ENCODE assay signal across 8 cellular contexts in the genomic region with DNA sequence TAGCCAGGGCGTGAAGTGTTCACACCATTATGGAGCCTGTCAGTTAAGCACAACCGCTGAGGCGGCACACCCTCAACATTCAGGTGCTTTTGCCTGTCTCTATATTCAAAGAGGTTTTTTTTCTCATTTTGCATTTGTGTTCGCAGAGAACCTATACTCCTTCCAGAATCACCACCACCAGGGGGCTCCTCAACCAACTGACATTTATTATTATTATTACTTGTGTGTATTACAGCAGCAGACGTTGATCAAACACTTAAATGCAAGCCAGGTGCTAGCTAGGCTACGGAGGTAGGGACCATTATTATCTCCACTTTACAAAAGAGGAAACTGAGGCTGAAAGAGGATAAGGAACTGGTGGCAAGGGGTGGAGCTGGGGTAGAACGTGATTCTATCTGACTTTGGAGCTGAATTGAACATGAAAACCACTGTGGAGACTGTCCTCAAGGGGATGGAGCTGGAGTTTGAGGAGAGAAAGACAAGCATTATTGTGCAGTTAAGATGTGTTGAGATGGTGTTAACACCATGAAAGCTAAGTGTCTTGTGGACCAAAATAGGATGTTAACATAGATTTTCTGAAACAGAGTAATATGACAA.
DNase-seq lines count a peak whose midpoint lies in the region; ATAC-seq, FAIRE-seq and TF ChIP-seq lines count a peak whose summit lies in the region.

No MANE protein-coding gene starts in this region.

- H4K8ac ChIP-seq in mesendoderm (ENCODE audit: low read depth, low read length), result no peak overlapping the region

- H2AFZ ChIP-seq in K562 (ENCODE audit: low read depth, low read length), result no peak overlapping the region

- no peak overlapping the region for H3K27ac ChIP-seq in DOHH2 (ENCODE audit: low read depth, low read length)
- H3K27ac ChIP-seq in K562 (ENCODE audit: extremely low read depth, low read depth, low read length), result no peak overlapping the region
- no peak overlapping the region for H3K27ac ChIP-seq in mesendoderm (ENCODE audit: low read depth, low read length)
- H3K27ac ChIP-seq in prostate gland, result no peak overlapping the region

- H2BK5ac ChIP-seq in mesendoderm (ENCODE audit: low read length), result no peak overlapping the region

- no peak overlapping the region for H2BK15ac ChIP-seq in mesendoderm (replicated peaks; ENCODE audit: low read depth)

- DNase-seq in K562 (ENCODE audit: extremely low read depth in 1 of 4, low spot score in 3 of 4), result peak; percentile 36 to 49 (median 42)
- DNase-seq in mesendoderm, result peak; percentile 45
- DNase-seq in NCI-H1436 treated with DMSO at 0.1 percent for 48 hours (lab: John Stamatoyannopoulos, UW), result no peak
- DNase-seq in prostate gland (ENCODE audit: low spot score), result no peak

- no peak overlapping the region for H3K4me2 ChIP-seq in DOHH2 (ENCODE audit: low read length)
- H3K4me2 ChIP-seq in K562 (ENCODE audit: insufficient read depth, low read length), result no peak overlapping the region
- no peak overlapping the region for H3K4me2 ChIP-seq in mesendoderm (ENCODE audit: low read length)

- H4K20me1 ChIP-seq in DOHH2 (ENCODE audit: control insufficient read depth, insufficient read depth, low read depth, low read length) (no peaks in the 10 kb centered on the region), K562 (replicated peaks; ENCODE audit: control insufficient read depth, insufficient read depth, low read length) (no peaks in the 10 kb centered on the region)

- H3K9ac ChIP-seq in K562 (ENCODE audit: insufficient read depth in 1 of 2, low read depth in 2 of 2, low read length in 2 of 2) (no peak overlapping the region), mesendoderm (ENCODE audit: low read length) (no peak overlapping the region)

- ATAC-seq in K562 (peak; percentile 84), GM18909 (IDR thresholded peaks at IDR 0.05; ENCODE audit: poor library complexity, unreplicated experiment) (no peak)
- no peak for ATAC-seq in activated CD4-positive, CD25-positive, alpha-beta regulatory T cell treated with anti-CD3 and anti-CD28 coated beads, Interleukin-2, amount 50 U/mL, for 24 hours

- no peaks in the 10 kb centered on the region for H3K27me3 ChIP-seq in DOHH2 (ENCODE audit: control insufficient read depth, low read length)
- peaks cover 33 to 42% of the 10 kb centered on the region in 2 experiments for H3K27me3 ChIP-seq in K562 (ENCODE audit: control insufficient read depth in 2 of 2, insufficient read depth in 2 of 2, low read length in 2 of 2)
- no peaks in the 10 kb centered on the region for H3K27me3 ChIP-seq in mesendoderm (ENCODE audit: insufficient read depth, low read length, poor library complexity)
- H3K27me3 ChIP-seq in prostate gland (replicated peaks; ENCODE audit: insufficient read depth), result no peaks in the 10 kb centered on the region

- no peaks in the 10 kb centered on the region for H3F3A ChIP-seq in DOHH2 (ENCODE audit: control insufficient read depth, insufficient read depth)

- H3K79me1 ChIP-seq in mesendoderm (ENCODE audit: low read length), result no peaks in the 10 kb centered on the region

- peak; percentile 15 for FAIRE-seq in K562 (lab: Jason Lieb, UNC)

- no peaks in the 10 kb centered on the region for H3K4me1 ChIP-seq in DOHH2 (ENCODE audit: control insufficient read depth, low read length)
- H3K4me1 ChIP-seq in K562 (replicated peaks in 1 of 2; ENCODE audit: control insufficient read depth in 2 of 2, insufficient read depth in 2 of 2, low read length in 2 of 2), result no peaks in the 10 kb centered on the region
- no peaks in the 10 kb centered on the region for H3K4me1 ChIP-seq in mesendoderm (ENCODE audit: control insufficient read depth, low read depth, low read length)
- no peaks in the 10 kb centered on the region for H3K4me1 ChIP-seq in prostate gland (replicated peaks)

- H3K36me3 ChIP-seq in DOHH2 (ENCODE audit: control insufficient read depth, low read length) (no peaks in the 10 kb centered on the region), K562 (ENCODE audit: control insufficient read depth, insufficient read depth, low read length) (no peaks in the 10 kb centered on the region), mesendoderm (ENCODE audit: control insufficient read depth, insufficient read depth, low read length) (no peaks in the 10 kb centered on the region), prostate gland (no peaks in the 10 kb centered on the region)

- TF ChIP-seq EP300 in Ishikawa (IDR thresholded peaks at IDR 0.05; ENCODE audit: borderline replicate concordance), result no peak
- TF ChIP-seq EP300 in K562 (IDR thresholded peaks at IDR 0.05; ENCODE audit: low read length), result no peak

- H3K79me2 ChIP-seq in DOHH2 (ENCODE audit: control insufficient read depth, low read length) (no peaks in the 10 kb centered on the region), K562 (ENCODE audit: control insufficient read depth, insufficient read depth, low read length) (no peaks in the 10 kb centered on the region), mesendoderm (ENCODE audit: control insufficient read depth, insufficient read depth, low read length) (no peaks in the 10 kb centered on the region)

- TF ChIP-seq RAD21 in Ishikawa (IDR thresholded peaks at IDR 0.05; ENCODE audit: low read depth) (peak; percentile 61), K562 (CRISPR knock-in tag; conservative IDR thresholded peaks at IDR 0.05 in 1 of 2, IDR thresholded peaks at IDR 0.05 in 1 of 2) (peak; percentile 52 to 73)

- no peak overlapping the region for H2BK120ac ChIP-seq in mesendoderm (ENCODE audit: low read depth, low read length)

- H3K9me1 ChIP-seq in K562 (ENCODE audit: control insufficient read depth, insufficient read depth, low read length), result no peaks in the 10 kb centered on the region

- H3K9me3 ChIP-seq in DOHH2 (ENCODE audit: control insufficient read depth, insufficient read depth, low read length), result no peaks in the 10 kb centered on the region
- no peaks in the 10 kb centered on the region for H3K9me3 ChIP-seq in K562 (replicated peaks; ENCODE audit: control insufficient read depth, insufficient read depth, low read depth, low read length)
- H3K9me3 ChIP-seq in prostate gland, result no peaks in the 10 kb centered on the region

- TF ChIP-seq CTCF in DOHH2 (IDR thresholded peaks at IDR 0.05; ENCODE audit: low read depth, low read length, poor library complexity, severe bottlenecking), result peak; percentile 69
- TF ChIP-seq CTCF in K562 (IDR thresholded peaks at IDR 0.05 in 2 of 3, conservative IDR thresholded peaks at IDR 0.05 in 1 of 3; ENCODE audit: insufficient read depth in 2 of 3, low read depth in 1 of 3, low read length in 3 of 3), result peak; percentile 59 to 70 (median 67); a peak in 5 of 6 replicates
- TF ChIP-seq CTCF in prostate gland (IDR thresholded peaks at IDR 0.05), result peak in 2 of 4 experiments; percentile 18 to 20

- CTCF ChIA-PET in K562 (lab: Yijun Ruan, JAX; ENCODE audit: low intra/inter-chr PET ratio), result interaction anchor here (0.7 to 1.2 kb wide), 3 partner anchors 520 to 1617 kb away, joined by 3 to 4 read pairs (median 4); no protein-coding TSS in a partner anchor

- H3K4ac ChIP-seq in mesendoderm (ENCODE audit: low read depth, low read length), result no peak overlapping the region

- 2% methylated on average over 7 of the region's 7 CpGs for WGBS in K562 (ENCODE audit: insufficient coverage, low coverage, missing lambda C conversion rate)
- no CpG with 5 or more reads among the region's 7 CpGs for WGBS in mesendoderm (ENCODE audit: extremely low coverage, insufficient coverage, low lambda C conversion rate)
- 65% methylated on average over 7 of the region's 7 CpGs for WGBS in prostate gland

- no peak overlapping the region for H2AK5ac ChIP-seq in mesendoderm (ENCODE audit: low read length)

- POLR2A ChIA-PET in K562 (lab: Yijun Ruan, JAX), result interaction anchor here (0.6 to 1.4 kb wide), 3 partner anchors 8 to 17 kb away, joined by 3 to 5 read pairs (median 4); no protein-coding TSS in a partner anchor

- intact Hi-C loops in K562 (cut with micrococcal nuclease) (loop anchor here (1.0 to 10.0 kb wide), 5 partner anchors 415 to 724 kb away; no protein-coding TSS in a partner anchor), prostate gland (cut with DNase I) (no loop called here)

- in situ Hi-C loops in K562 (cut with MboI), result loop anchor here (10.0 kb wide), 1 partner anchor 725 kb away; no protein-coding TSS in a partner anchor

- H3K4me3 ChIP-seq in DOHH2 (ENCODE audit: low read length), result no peak overlapping the region
- no peak overlapping the region for H3K4me3 ChIP-seq in K562
- H3K4me3 ChIP-seq in mesendoderm (ENCODE audit: low read length), result no peak overlapping the region
- H3K4me3 ChIP-seq in prostate gland, result no peak overlapping the region

- no peak overlapping the region for H3K18ac ChIP-seq in mesendoderm (ENCODE audit: low read length)

- H3K56ac ChIP-seq in mesendoderm (ENCODE audit: low read length), result no peak overlapping the region

- H4K5ac ChIP-seq in mesendoderm (ENCODE audit: low read length), result no peak overlapping the region

- BruUV-seq in K562 (replicated peaks; lab: Mats Ljungman, UMichigan), result no TSS peak

- no peak for TF ChIP-seq POLR2A in K562 (conservative IDR thresholded peaks at IDR 0.05)
- no peak for TF ChIP-seq POLR2A in prostate gland (IDR thresholded peaks at IDR 0.05)

- H3K23ac ChIP-seq in mesendoderm (ENCODE audit: low read length), result no peak overlapping the region

- no peaks in the 10 kb centered on the region for H3K9me2 ChIP-seq in DOHH2 (replicated peaks; ENCODE audit: control insufficient read depth, low read length)

TF ChIP-seq in Ishikawa, 13 proteins besides CTCF, POLR2A, EP300 and RAD21:
- TF ChIP-seq TEAD4 (IDR thresholded peaks at IDR 0.05), result no peak
- no peak for TF ChIP-seq EGR1 (IDR thresholded peaks at IDR 0.05)
- no peak for TF ChIP-seq NFIC (IDR thresholded peaks at IDR 0.05)
- no peak for TF ChIP-seq FOXM1 (IDR thresholded peaks at IDR 0.05; ENCODE audit: borderline replicate concordance, low read depth)
- no peak for TF ChIP-seq YY1 (IDR thresholded peaks at IDR 0.05; ENCODE audit: low read depth)

TF ChIP-seq in K562, 482 proteins besides CTCF, POLR2A, EP300 and RAD21 (continues in another document):
- no peak for TF ChIP-seq PHF8 (IDR thresholded peaks at IDR 0.05; ENCODE audit: borderline replicate concordance, low read length)
- TF ChIP-seq, protein P1, sequence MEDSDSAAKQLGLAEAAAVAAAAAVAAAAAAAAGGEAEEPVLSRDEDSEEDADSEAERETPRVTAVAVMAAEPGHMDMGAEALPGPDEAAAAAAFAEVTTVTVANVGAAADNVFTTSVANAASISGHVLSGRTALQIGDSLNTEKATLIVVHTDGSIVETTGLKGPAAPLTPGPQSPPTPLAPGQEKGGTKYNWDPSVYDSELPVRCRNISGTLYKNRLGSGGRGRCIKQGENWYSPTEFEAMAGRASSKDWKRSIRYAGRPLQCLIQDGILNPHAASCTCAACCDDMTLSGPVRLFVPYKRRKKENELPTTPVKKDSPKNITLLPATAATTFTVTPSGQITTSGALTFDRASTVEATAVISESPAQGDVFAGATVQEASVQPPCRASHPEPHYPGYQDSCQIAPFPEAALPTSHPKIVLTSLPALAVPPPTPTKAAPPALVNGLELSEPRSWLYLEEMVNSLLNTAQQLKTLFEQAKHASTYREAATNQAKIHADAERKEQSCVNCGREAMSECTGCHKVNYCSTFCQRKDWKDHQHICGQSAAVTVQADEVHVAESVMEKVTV (CRISPR knock-in tag; IDR thresholded peaks at IDR 0.05), result 0 out of 2 replicates have a peak, but pooled peaks have one; percentile 38
- no peak for TF ChIP-seq PHF21A (IDR thresholded peaks at IDR 0.05; ENCODE audit: borderline replicate concordance, low read depth)

Comparison
In these comparisons a context has a peak if more than half of its experiments do, and no peak if none do; other contexts are left out.
1. DNase-seq: peak in K562 (4 of 4) and mesendoderm (single experiment); none in NCI-H1436 treated with DMSO at 0.1 percent for 48 hours (single experiment) and prostate gland (single experiment).